ENCODE assay signal across 13 cellular contexts in genomic region chr21:44911066-44911383, GRCh38. TPM values are rescaled to one million over a fixed set of nuclear protein-coding genes. Genes with fewer than 3 reads are reported as not detected.
DNase-seq lines count a peak whose midpoint lies in the region; ATAC-seq and TF ChIP-seq lines count a peak whose summit lies in the region.
"Had no signal": no experiment of that assay in that cellular context is flagged by ENCODE, and none has a peak within 500 bp of the region (broad histone marks: within the 10 kb centered on the region; RNA-seq: fewer than 3 reads in every experiment).

No MANE protein-coding gene starts in this region.

- DNase-seq in T-helper 1 cell (no peak), Peyer's patch (no peak), sigmoid colon (no peak), vagina (ENCODE audit: extremely low spot score in 2 of 2) (no peak), NCI-H1694 (lab: John Stamatoyannopoulos, UW) (no peak)
- DNase-seq: NCI-H187 treated with DMSO at 0.1 percent for 48 hours had no signal

- H3K4me1 Mint-ChIP-seq in T-helper 1 cell treated with Interleukin-12 subunit alpha and Interleukin-12 subunit beta and Interleukin-4 antibody, amounts not matched to agents 30 μg/mL and 1 μg/mL, for 36 hours (ENCODE audit: low read depth), result peaks cover 56% of the 10 kb centered on the region

- H3K36me3 Mint-ChIP-seq in T-helper 1 cell treated with Interleukin-12 subunit alpha and Interleukin-12 subunit beta and Interleukin-4 antibody, amounts not matched to agents 30 μg/mL and 1 μg/mL, for 36 hours (ENCODE audit: low read depth), result peaks cover 37% of the 10 kb centered on the region

- H3K4me3 Mint-ChIP-seq in T-helper 1 cell treated with Interleukin-12 subunit alpha and Interleukin-12 subunit beta and Interleukin-4 antibody, amounts not matched to agents 30 μg/mL and 1 μg/mL, for 36 hours, result peak overlapping the region; percentile 57

- H3K4me1 ChIP-seq in Peyer's patch (peaks cover 5 to 50% (median 36%) of the 10 kb centered on the region in 4 donors), duodenal mucosa (ENCODE audit: control insufficient read depth in 1 of 2, insufficient read depth in 2 of 2, low read length in 2 of 2) (peaks cover 38 to 40% of the 10 kb centered on the region in 2 donors), sigmoid colon (peaks cover 0 to 56% (median 49%) of the 10 kb centered on the region in 4 donors), vagina (peaks cover 23% of the 10 kb centered on the region)

- TF ChIP-seq CTCF in Peyer's patch (IDR thresholded peaks at IDR 0.05), result no peak
- no peak for TF ChIP-seq CTCF in sigmoid colon (IDR thresholded peaks at IDR 0.05)
- no peak for TF ChIP-seq CTCF in vagina (IDR thresholded peaks at IDR 0.05)

- H3K27ac ChIP-seq in Peyer's patch, result peak overlapping the region; percentile 50 to 77 (median 70)
- H3K27ac ChIP-seq in duodenal mucosa (ENCODE audit: low read depth, low read length), result no peak overlapping the region
- H3K27ac ChIP-seq in sigmoid colon, result peak overlapping the region in 3 of 4 donors; percentile 62 to 92 (median 83)
- no peak overlapping the region for H3K27ac ChIP-seq in vagina
- H3K27ac ChIP-seq: 22Rv1 had no signal

- no peak for ATAC-seq in GM18868 (IDR thresholded peaks at IDR 0.05; ENCODE audit: unreplicated experiment)

- H3K27me3 ChIP-seq in Peyer's patch (no peaks in the 10 kb centered on the region), duodenal mucosa (ENCODE audit: control insufficient read depth in 1 of 2, insufficient read depth in 2 of 2, low read length in 2 of 2) (no peaks in the 10 kb centered on the region), sigmoid colon (no peaks in the 10 kb centered on the region), vagina (no peaks in the 10 kb centered on the region)
- H3K27me3 ChIP-seq: gastroesophageal sphincter, left lung had no signal

- TF ChIP-seq EP300 in sigmoid colon (IDR thresholded peaks at IDR 0.05), result no peak

- H3K9me3 ChIP-seq in Peyer's patch (no peaks in the 10 kb centered on the region), duodenal mucosa (ENCODE audit: control insufficient read depth in 1 of 2, low read length in 2 of 2) (no peaks in the 10 kb centered on the region), sigmoid colon (no peaks in the 10 kb centered on the region), vagina (no peaks in the 10 kb centered on the region)
- H3K9me3 ChIP-seq: gastroesophageal sphincter, left lung had no signal

- H3K9me3 Mint-ChIP-seq in T-helper 1 cell treated with Interleukin-12 subunit alpha and Interleukin-12 subunit beta and Interleukin-4 antibody, amounts not matched to agents 30 μg/mL and 1 μg/mL, for 36 hours, result no peaks in the 10 kb centered on the region

- H3K4me3 ChIP-seq in Peyer's patch (no peak overlapping the region), duodenal mucosa (ENCODE audit: low read depth in 1 of 2, low read length in 2 of 2) (no peak overlapping the region), sigmoid colon (no peak overlapping the region), vagina (peak overlapping the region in 1 of 2 donors; percentile 1)
- H3K4me3 ChIP-seq: dorsolateral prefrontal cortex, gastroesophageal sphincter had no signal

- H3K9ac ChIP-seq in duodenal mucosa (ENCODE audit: low read depth in 1 of 2, low read length in 2 of 2), result peak overlapping the region; percentile 33 to 43

- intact Hi-C loops in sigmoid colon (cut with DNase I) (no loop called here), vagina (cut with DNase I) (no loop called here)

- H3K27me3 Mint-ChIP-seq in T-helper 1 cell treated with Interleukin-12 subunit alpha and Interleukin-12 subunit beta and Interleukin-4 antibody, amounts not matched to agents 30 μg/mL and 1 μg/mL, for 36 hours (ENCODE audit: low read depth), result no peaks in the 10 kb centered on the region

- TF ChIP-seq POLR2A in Peyer's patch (IDR thresholded peaks at IDR 0.05) (no peak), sigmoid colon (IDR thresholded peaks at IDR 0.05) (no peak), vagina (IDR thresholded peaks at IDR 0.05) (no peak)

- H3K27ac Mint-ChIP-seq in T-helper 1 cell treated with Interleukin-12 subunit alpha and Interleukin-12 subunit beta and Interleukin-4 antibody, amounts not matched to agents 30 μg/mL and 1 μg/mL, for 36 hours, result peak overlapping the region; percentile 79

- 34 to 58% methylated on average over 10 of the region's 10 CpGs for WGBS in sigmoid colon, 2 donors

- H3K36me3 ChIP-seq in Peyer's patch (no peaks in the 10 kb centered on the region), duodenal mucosa (ENCODE audit: control insufficient read depth in 1 of 2, insufficient read depth in 2 of 2, low read length in 2 of 2) (no peaks in the 10 kb centered on the region), sigmoid colon (no peaks in the 10 kb centered on the region), vagina (no peaks in the 10 kb centered on the region)
- H3K36me3 ChIP-seq: gastroesophageal sphincter had no signal

RNA-seq across cellular contexts. Expression of gene ITGB2, which starts 9.7 kb away (rescaled TPM):
- total RNA-seq in Peyer's patch (10 to 100 TPM in 3 of 4 donors, 1 to 10 TPM in 1; 9.3 to 58.6 (median 16.4) TPM), sigmoid colon (10 to 100 TPM; 14.7 to 82.0 (median 48.5) TPM), vagina (35.1 TPM)
- 100 to 1,000 TPM in 1 of 3 donors, 10 to 100 TPM in 2; 21.0 to 103 (median 60.5) TPM for polyA plus RNA-seq in sigmoid colon

RNA-seq across cellular contexts. Expression of gene SLX9, which starts 28.8 kb away (rescaled TPM):
- 10 to 100 TPM in 1 of 4 donors, 1 to 10 TPM in 2, not detected in 1; 7.8 to 10.5 (median 10.0) TPM for total RNA-seq in Peyer's patch
- total RNA-seq in sigmoid colon, result 10 to 100 TPM; 18.3 to 38.8 (median 22.0) TPM
- polyA plus RNA-seq in sigmoid colon, result 10 to 100 TPM in 2 of 3 donors, 1 to 10 TPM in 1; 9.7 to 31.9 (median 15.0) TPM
- total RNA-seq in vagina, result 8.3 TPM

RNA-seq across cellular contexts. Expression of gene PTTG1IP, which starts 37.5 kb away (rescaled TPM):
- total RNA-seq in Peyer's patch (100 to 1,000 TPM in 3 of 4 donors, 10 to 100 TPM in 1; 69.3 to 495 (median 390) TPM), sigmoid colon (100 to 1,000 TPM; 158 to 208 (median 188) TPM), vagina (165 TPM)
- polyA plus RNA-seq in sigmoid colon, result 100 to 1,000 TPM in 1 of 3 donors, 10 to 100 TPM in 2; 49.7 to 146 (median 59.5) TPM

Comparison
In these comparisons a context has a peak if more than half of its experiments do, and no peak if none do; other contexts are left out.
1. H3K27ac ChIP-seq: peak in Peyer's patch (4 of 4) and sigmoid colon (3 of 4); none in duodenal mucosa (single experiment) and vagina (single experiment).